In genomic region chr7:137454169-137455166, GRCh38 we compare ENCODE assay signal across 9 cellular contexts.
A peak's percentile ranks its signal among the peaks of the same experiment; 100 is the strongest.
DNase-seq lines count a peak whose midpoint lies in the region; ATAC-seq, FAIRE-seq and TF ChIP-seq lines count a peak whose summit lies in the region.
"Had no signal": no experiment of that assay in that cellular context is flagged by ENCODE, and none has a peak within 500 bp of the region (broad histone marks: within the 10 kb centered on the region; RNA-seq: fewer than 3 reads in every experiment).

No MANE protein-coding gene starts in this region.

- no peaks in the 10 kb centered on the region for H3K36me3 ChIP-seq in OCI-LY1 (ENCODE audit: insufficient read depth, low read length)

- H3K9me2 ChIP-seq in OCI-LY1 (ENCODE audit: low read depth, low read length) = no peaks in the 10 kb centered on the region

- H3K27me3 Mint-ChIP-seq in CD4-positive, alpha-beta T cell = peaks cover 14% of the 10 kb centered on the region

- POLR2A ChIA-PET in CD4-positive, alpha-beta T cell (lab: Charles Lee) = no interaction called here

- TF ChIP-seq CTCF in CD4-positive, alpha-beta T cell (IDR thresholded peaks at IDR 0.05) = peak; percentile 70
- TF ChIP-seq CTCF in OCI-LY1 (IDR thresholded peaks at IDR 0.05; ENCODE audit: low read length) (peak; percentile 63), dorsolateral prefrontal cortex (IDR thresholded peaks at IDR 0.05 in 54 of 56, conservative IDR thresholded peaks at IDR 0.05 in 2 of 56; ENCODE audit: low read depth in 1 of 56, partially characterized antibody in 56 of 56) (peak; percentile 60 to 98 (median 84))

- H3K4me3 ChIP-seq in OCI-LY1 (ENCODE audit: low read depth, low read length, poor library complexity, severe bottlenecking) = no peak overlapping the region
- peak overlapping the region in 53 of 59 donors; percentile 6 to 60 (median 35) for H3K4me3 ChIP-seq in dorsolateral prefrontal cortex

- H3F3A ChIP-seq in OCI-LY1 (ENCODE audit: insufficient read depth, low read length) = no peaks in the 10 kb centered on the region

- CTCF ChIA-PET in CD4-positive, alpha-beta T cell (lab: Charles Lee) = no interaction called here

- no peak overlapping the region for H3K4me3 Mint-ChIP-seq in CD4-positive, alpha-beta T cell
- H3K4me3 Mint-ChIP-seq: naive thymus-derived CD4-positive, alpha-beta T cell had no signal

- H3K27ac ChIP-seq in CD4-positive, alpha-beta T cell (ENCODE audit: low read depth, low read length) = no peak overlapping the region
- H3K27ac ChIP-seq in OCI-LY1 (ENCODE audit: low read depth, low read length, poor library complexity, severe bottlenecking) (no peak overlapping the region), dorsolateral prefrontal cortex (peak overlapping the region in 55 of 59 donors; percentile 18 to 92 (median 79))

- intact Hi-C loops in CD4-positive, alpha-beta T cell (cut with DNase I, micrococcal nuclease) = no loop called here
- intact Hi-C loops in dorsolateral prefrontal cortex (cut with DNase I) = loop anchor here (5.0 to 10.0 kb wide), 6 partner anchors 112 to 287 kb away; partner anchors contain the start of gene PTN (in 2 of the 2)

- H3K36me3 Mint-ChIP-seq in CD4-positive, alpha-beta T cell (ENCODE audit: low read depth) = no peaks in the 10 kb centered on the region
- H3K36me3 Mint-ChIP-seq: naive thymus-derived CD4-positive, alpha-beta T cell had no signal

- H3K4me1 Mint-ChIP-seq in CD4-positive, alpha-beta T cell (ENCODE audit: low read depth) = no peaks in the 10 kb centered on the region
- H3K4me1 Mint-ChIP-seq: naive thymus-derived CD4-positive, alpha-beta T cell had no signal

- H3K27ac Mint-ChIP-seq in CD4-positive, alpha-beta T cell = no peak overlapping the region
- H3K27ac Mint-ChIP-seq: naive thymus-derived CD4-positive, alpha-beta T cell had no signal

- H2AFZ ChIP-seq in OCI-LY1 (ENCODE audit: low read length) = no peak overlapping the region

- no peak for ATAC-seq in CD4-positive, alpha-beta T cell (ENCODE audit: poor library complexity)
- ATAC-seq in GM19463 (IDR thresholded peaks at IDR 0.05; ENCODE audit: unreplicated experiment) = peak; percentile 56
- no peak for ATAC-seq in HG03571 (IDR thresholded peaks at IDR 0.05; ENCODE audit: unreplicated experiment)
- ATAC-seq: naive thymus-derived CD4-positive, alpha-beta T cell had no signal

- no peaks in the 10 kb centered on the region for H3K4me1 ChIP-seq in OCI-LY1 (ENCODE audit: insufficient read depth, low read length, severe bottlenecking)

- H3K9ac ChIP-seq in OCI-LY1 (ENCODE audit: low read length) = no peak overlapping the region

- H3K27me3 ChIP-seq in CD4-positive, alpha-beta T cell (ENCODE audit: control insufficient read depth, insufficient read depth, low read length) = no peaks in the 10 kb centered on the region
- no peaks in the 10 kb centered on the region for H3K27me3 ChIP-seq in OCI-LY1 (ENCODE audit: insufficient read depth, low read length)
- H3K27me3 ChIP-seq in dorsolateral prefrontal cortex = no peaks in the 10 kb centered on the region

- H3K79me2 ChIP-seq in OCI-LY1 (ENCODE audit: insufficient read depth, low read length) = no peaks in the 10 kb centered on the region

- no peak overlapping the region for H3K4me2 ChIP-seq in OCI-LY1 (ENCODE audit: low read length)

- H3K9me3 Mint-ChIP-seq in CD4-positive, alpha-beta T cell = no peaks in the 10 kb centered on the region

- H4K20me1 ChIP-seq in OCI-LY1 (ENCODE audit: insufficient read depth, low read length) = no peaks in the 10 kb centered on the region

- no peak for DNase-seq in CD4-positive, alpha-beta T cell
- peak; percentile 12 for DNase-seq in HS-27A (ENCODE audit: low read depth)
- DNase-seq in dorsolateral prefrontal cortex = peak in 1 of 10 donors; percentile 26
- DNase-seq in middle frontal gyrus (ENCODE audit: extremely low spot score, low spot score) = peak; percentile 27
- DNase-seq in HTR-8/SVneo (ENCODE audit: insufficient read length, low spot score) = no peak

- no peak for FAIRE-seq in HTR-8/SVneo (lab: Jason Lieb, UNC)

- no peaks in the 10 kb centered on the region for H3K9me3 ChIP-seq in CD4-positive, alpha-beta T cell (ENCODE audit: control insufficient read depth, low read length)
- H3K9me3 ChIP-seq in OCI-LY1 (ENCODE audit: low read length) = no peaks in the 10 kb centered on the region

Comparison
In these comparisons a context has a peak if more than half of its experiments do, and no peak if none do; other contexts are left out.
1. DNase-seq: peak in HS-27A (single experiment) and middle frontal gyrus (single experiment); none in CD4-positive, alpha-beta T cell (0 of 10) and HTR-8/SVneo (single experiment).
2. H3K27ac ChIP-seq: peak in dorsolateral prefrontal cortex (55 of 59); none in CD4-positive, alpha-beta T cell (single experiment) and OCI-LY1 (single experiment).
3. intact Hi-C loops: an anchor here in dorsolateral prefrontal cortex (5.0 to 10.0 kb wide); none called in CD4-positive, alpha-beta T cell.
4. Peak in every context shown above with its lines, with median percentiles within 50 percentile points of each other: CTCF ChIP-seq.